ENCODE assay signal across 8 cellular contexts in the genomic region with DNA sequence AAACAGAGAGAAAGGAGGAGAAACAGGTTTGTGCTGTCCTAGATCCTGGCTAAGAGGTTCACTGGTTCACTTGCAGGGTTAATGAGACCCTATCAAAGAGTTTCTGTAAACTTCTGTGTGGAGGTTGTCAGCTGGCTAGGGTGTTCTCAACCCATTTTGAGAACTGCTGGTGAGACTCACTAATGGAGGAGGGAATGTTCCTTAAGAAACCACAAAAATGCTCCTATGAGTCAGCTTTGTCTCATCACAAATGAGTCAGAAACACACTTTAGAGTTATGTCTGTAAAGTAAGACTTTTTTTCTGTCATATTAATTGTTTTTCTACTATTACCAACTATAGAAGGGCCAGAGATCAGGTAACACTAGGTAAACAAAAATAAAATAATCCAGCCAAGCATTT.
DNase-seq lines count a peak whose midpoint lies in the region; ATAC-seq and TF ChIP-seq lines count a peak whose summit lies in the region.
"Had no signal": no experiment of that assay in that cellular context is flagged by ENCODE, and none has a peak within 500 bp of the region (broad histone marks: within the 10 kb centered on the region; RNA-seq: fewer than 3 reads in every experiment).

No MANE protein-coding gene starts in this region.

- H3K27ac ChIP-seq in brain microvascular endothelial cell (peak overlapping the region; percentile 31), gastrocnemius medialis (no peak overlapping the region)

- peak; percentile 75 for DNase-seq in HPDE6-E6E7 (ENCODE audit: extremely low spot score)
- DNase-seq in brain microvascular endothelial cell: peak; percentile 76
- no peak for DNase-seq in gastrocnemius medialis
- DNase-seq in hypothalamus (lab: John Stamatoyannopoulos, UW): no peak
- DNase-seq in NCI-H2029 (lab: John Stamatoyannopoulos, UW): no peak
- DNase-seq: activated CD4-positive, alpha-beta T cell treated with anti-CD3 and anti-CD28 coated beads for 4 hours had no signal

- in situ Hi-C loops in brain microvascular endothelial cell (cut with HindIII; ENCODE audit: low pct_ligation_motif_present, low sequenced_read_pairs): no loop called here
- in situ Hi-C loops in gastrocnemius medialis (cut with MboI; ENCODE audit: low sequenced_read_pairs in 4 of 4): no loop called here

- H3K4me3 ChIP-seq in brain microvascular endothelial cell (ENCODE audit: low read depth, low read length): no peak overlapping the region
- H3K4me3 ChIP-seq in gastrocnemius medialis: no peak overlapping the region

- H3K36me3 ChIP-seq in brain microvascular endothelial cell (replicated peaks) (no peaks in the 10 kb centered on the region), gastrocnemius medialis (no peaks in the 10 kb centered on the region)

- H3K27me3 ChIP-seq in brain microvascular endothelial cell (replicated peaks): no peaks in the 10 kb centered on the region
- no peaks in the 10 kb centered on the region for H3K27me3 ChIP-seq in gastrocnemius medialis

- TF ChIP-seq CTCF in brain microvascular endothelial cell (IDR thresholded peaks at IDR 0.05; ENCODE audit: low read depth, low read length, missing control alignments): no peak
- TF ChIP-seq CTCF in gastrocnemius medialis (IDR thresholded peaks at IDR 0.05 in 4 of 5, conservative IDR thresholded peaks at IDR 0.05 in 1 of 5): no peak

- H3K4me1 ChIP-seq in gastrocnemius medialis: no peaks in the 10 kb centered on the region

- intact Hi-C loops in gastrocnemius medialis (cut with DNase I; ENCODE audit: low total_unique reads): no loop called here

- no peaks in the 10 kb centered on the region for H3K9me3 ChIP-seq in gastrocnemius medialis

- no peak for TF ChIP-seq POLR2A in gastrocnemius medialis (IDR thresholded peaks at IDR 0.05)

- ATAC-seq in GM21717 (IDR thresholded peaks at IDR 0.05; ENCODE audit: unreplicated experiment): peak; percentile 92
- peak; percentile 52 to 60 for ATAC-seq in gastrocnemius medialis
- ATAC-seq in GM21528 (IDR thresholded peaks at IDR 0.05; ENCODE audit: low FRiP score, unreplicated experiment): no peak

Comparison
In these comparisons a context has a peak if more than half of its experiments do, and no peak if none do; other contexts are left out.
1. DNase-seq: peak in HPDE6-E6E7 (single experiment) and brain microvascular endothelial cell (single experiment); none in gastrocnemius medialis (0 of 2), hypothalamus (0 of 51) and NCI-H2029 (single experiment).